Comparison of ENCODE assay signal across 8 cellular contexts in the genomic region with DNA sequence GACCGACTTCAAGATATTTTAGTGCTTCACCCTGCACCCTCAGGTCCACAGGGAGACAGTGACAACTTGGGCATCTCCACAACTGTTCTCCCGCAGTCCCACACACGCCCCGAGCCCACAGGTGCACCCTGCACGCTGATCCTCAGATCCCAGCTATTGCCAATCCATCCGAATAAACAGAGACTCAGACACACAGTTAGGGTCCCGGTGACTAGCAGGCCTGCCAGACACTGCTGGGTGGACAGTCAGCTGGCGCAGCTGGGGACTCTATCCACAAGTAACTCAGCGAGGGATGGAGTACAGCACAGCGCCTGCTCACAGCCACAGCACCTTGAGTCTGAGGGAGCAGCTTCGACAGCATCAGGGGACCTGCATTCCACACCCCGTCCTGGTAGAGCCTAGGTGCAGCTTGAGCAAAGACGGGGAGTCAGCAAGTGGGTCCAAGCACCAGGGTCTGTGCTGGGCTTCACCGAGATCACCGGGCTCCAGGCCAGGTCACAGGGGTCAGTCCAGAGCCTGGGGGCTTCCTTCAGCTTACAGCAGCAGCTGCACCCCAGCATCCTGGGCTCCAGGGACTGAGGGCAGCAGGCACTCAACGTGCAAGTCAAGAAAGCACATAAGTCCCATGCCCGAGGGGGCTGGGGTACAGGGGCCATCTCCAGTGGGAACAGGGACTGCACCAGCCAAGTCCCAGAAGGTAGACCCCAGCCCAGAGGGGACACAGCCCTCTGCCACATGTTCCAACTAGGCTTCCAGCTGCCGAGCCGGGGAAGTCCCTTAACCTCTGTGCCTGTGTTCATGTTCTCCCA. TPM values are rescaled to one million over a fixed set of nuclear protein-coding genes. Genes with fewer than 3 reads are reported as not detected.
A peak's percentile ranks its signal among the peaks of the same experiment; 100 is the strongest.
DNase-seq lines count a peak whose midpoint lies in the region; ATAC-seq, FAIRE-seq and TF ChIP-seq lines count a peak whose summit lies in the region.

No MANE protein-coding gene starts in this region.

- no peaks in the 10 kb centered on the region for H3K27me3 Mint-ChIP-seq in activated T-helper 17 cell treated with anti-CD3 and anti-CD28 coated beads, Interleukin-2, amount 50 U/mL, for 72 hours
- H3K27me3 Mint-ChIP-seq in nephron progenitor cell (ENCODE audit: low read depth, poor library complexity), result peaks cover 7% of the 10 kb centered on the region

- peak overlapping the region; percentile 9 for H3K4me3 Mint-ChIP-seq in activated T-helper 17 cell treated with anti-CD3 and anti-CD28 coated beads, Interleukin-2, amount 50 U/mL, for 72 hours
- no peak overlapping the region for H3K4me3 Mint-ChIP-seq in nephron progenitor cell

- peak overlapping the region; percentile 36 for H3K27ac Mint-ChIP-seq in activated T-helper 17 cell treated with anti-CD3 and anti-CD28 coated beads, Interleukin-2, amount 50 U/mL, for 72 hours
- H3K27ac Mint-ChIP-seq in nephron progenitor cell, result peak overlapping the region; percentile 36

- no peak overlapping the region for H3K4me3 ChIP-seq in lower leg skin (ENCODE audit: low read depth, poor library complexity, severe bottlenecking)

- peak; percentile 3 to 5 for ATAC-seq in activated CD4-positive, CD25-positive, alpha-beta regulatory T cell treated with anti-CD3 and anti-CD28 coated beads, Interleukin-2, amount 50 U/mL, for 24 hours
- ATAC-seq in activated T-helper 17 cell treated with anti-CD3 and anti-CD28 coated beads, Interleukin-2, amount 50 U/mL, for 72 hours (replicated peaks), result no peak

- DNase-seq in activated CD4-positive, CD25-positive, alpha-beta regulatory T cell treated with anti-CD3 and anti-CD28 coated beads, Interleukin-2, amount 50 U/mL, for 72 hours, result no peak
- DNase-seq in HT1080 (ENCODE audit: low read depth), result peak; percentile 77
- no peak for DNase-seq in nephron progenitor cell
- DNase-seq in lower leg skin (ENCODE audit: low spot score in 2 of 2), result no peak
- no peak for DNase-seq in OCI-M2 (lab: John Stamatoyannopoulos, UW; ENCODE audit: unreplicated experiment)
- DNase-seq in urothelium cell line (ENCODE audit: low spot score), result no peak

- intact Hi-C loops in lower leg skin (cut with DNase I; ENCODE audit: low total_unique reads), result loop anchor here (2.0 to 10.0 kb wide), 3 partner anchors 69 to 213 kb away; partner anchors contain the start of genes ATF4 and PDGFB

- no peaks in the 10 kb centered on the region for H3K4me1 Mint-ChIP-seq in activated T-helper 17 cell treated with anti-CD3 and anti-CD28 coated beads, Interleukin-2, amount 50 U/mL, for 72 hours
- H3K4me1 Mint-ChIP-seq in nephron progenitor cell, result peaks cover 50% of the 10 kb centered on the region

- H3K9me3 Mint-ChIP-seq in activated T-helper 17 cell treated with anti-CD3 and anti-CD28 coated beads, Interleukin-2, amount 50 U/mL, for 72 hours, result no peaks in the 10 kb centered on the region
- H3K9me3 Mint-ChIP-seq in nephron progenitor cell, result no peaks in the 10 kb centered on the region

- H3K36me3 Mint-ChIP-seq in activated T-helper 17 cell treated with anti-CD3 and anti-CD28 coated beads, Interleukin-2, amount 50 U/mL, for 72 hours (ENCODE audit: low read depth), result peaks cover 61% of the 10 kb centered on the region
- peaks cover 61% of the 10 kb centered on the region for H3K36me3 Mint-ChIP-seq in nephron progenitor cell (ENCODE audit: low read depth)

- TF ChIP-seq POLR2A in lower leg skin (IDR thresholded peaks at IDR 0.05), result no peak

- 83 to 85% methylated on average over 19 of the region's 19 CpGs for WGBS in lower leg skin, 2 donors

- no peak for TF ChIP-seq CTCF in nephron progenitor cell (IDR thresholded peaks at IDR 0.05)
- TF ChIP-seq CTCF in lower leg skin (IDR thresholded peaks at IDR 0.05), result no peak

- no peak for FAIRE-seq in urothelium cell line (lab: Jason Lieb, UNC)

RNA-seq across cellular contexts. Expression of gene RPL3, which starts 7.6 kb away (rescaled TPM):
- 2,372 and 2,695 TPM in 2 replicates for total RNA-seq in HT1080 (2014; rRNA removed; shearing (Covaris generic))
- 3,293 and 3,906 TPM in 2 replicates for polyA plus RNA-seq in HT1080 (2015; cell fraction: cytosol; rRNA removed)
- 1,939 and 2,171 TPM in 2 replicates for polyA plus RNA-seq in HT1080 (2015; cell fraction: nucleus; rRNA removed)
- total RNA-seq in activated T-helper 17 cell treated with anti-CD3 and anti-CD28 coated beads, Interleukin-2, amount 50 U/mL, for 72 hours, result 1,000 to 10,000 TPM; 2,256 to 2,974 TPM
- 1,000 to 10,000 TPM; 2,414 to 3,362 (median 2,993) TPM for total RNA-seq in lower leg skin

RNA-seq across cellular contexts. Expression of gene SYNGR1, which starts 38.0 kb away (rescaled TPM):
- 12.7 and 12.8 TPM in 2 replicates for total RNA-seq in HT1080 (2014; rRNA removed; shearing (Covaris generic))
- 10.7 and 16.6 TPM in 2 replicates for polyA plus RNA-seq in HT1080 (2015; cell fraction: cytosol; rRNA removed)
- 14.1 and 15.5 TPM in 2 replicates for polyA plus RNA-seq in HT1080 (2015; cell fraction: nucleus; rRNA removed)
- total RNA-seq in activated T-helper 17 cell treated with anti-CD3 and anti-CD28 coated beads, Interleukin-2, amount 50 U/mL, for 72 hours, result not detected
- total RNA-seq in lower leg skin, result 10 to 100 TPM; 25.5 to 51.3 (median 38.9) TPM

Comparison
In these comparisons a context has a peak if more than half of its experiments do, and no peak if none do; other contexts are left out.
1. RNA of gene SYNGR1, which starts 38.0 kb away (total RNA-seq): 25.5 to 51.3 TPM in lower leg skin and 12.7 to 12.8 TPM in HT1080; not detected in activated T-helper 17 cell treated with anti-CD3 and anti-CD28 coated beads, Interleukin-2, amount 50 U/mL, for 72 hours; every median in the first group is over 10 times any median in the second.